9 cellular contexts compared by ENCODE assay signal in the genomic region with DNA sequence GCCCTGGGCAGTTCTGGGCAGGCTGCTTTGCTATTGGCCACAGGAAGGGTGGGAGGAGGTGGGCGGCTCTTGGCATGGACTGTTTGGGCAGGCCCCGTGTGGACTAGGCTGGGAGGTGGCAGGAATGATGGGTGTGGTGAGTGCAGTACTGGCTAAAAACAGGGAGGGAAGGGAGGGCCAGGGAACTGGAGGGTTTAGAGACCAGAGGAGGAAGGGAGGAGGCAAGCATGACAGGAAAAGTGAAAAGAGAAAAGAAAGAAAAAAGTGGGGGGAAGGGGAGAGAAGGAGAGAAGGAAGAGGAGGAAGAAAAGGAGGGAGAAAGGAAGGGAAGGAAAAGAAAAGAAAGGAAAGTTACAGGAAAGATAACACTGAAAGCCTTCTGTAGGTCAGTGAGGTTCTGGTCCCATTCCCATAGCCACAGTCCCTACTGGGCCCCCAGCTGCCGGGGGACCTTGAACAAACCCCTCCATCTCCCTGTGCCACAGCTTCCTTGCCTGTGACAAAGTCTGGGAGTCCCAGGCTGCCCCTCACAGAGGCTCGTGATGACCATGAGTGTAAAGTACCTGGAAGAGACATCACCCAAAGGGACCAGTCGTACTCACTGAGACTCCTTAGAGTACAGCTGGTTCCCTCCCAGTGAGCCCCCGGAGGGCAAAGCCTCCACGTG. TPM values are rescaled to one million over a fixed set of nuclear protein-coding genes. Genes with fewer than 3 reads are reported as not detected.
DNase-seq lines count a peak whose midpoint lies in the region; ATAC-seq and TF ChIP-seq lines count a peak whose summit lies in the region.
"Had no signal": no experiment of that assay in that cellular context is flagged by ENCODE, and none has a peak within 500 bp of the region (broad histone marks: within the 10 kb centered on the region; RNA-seq: fewer than 3 reads in every experiment).

No MANE protein-coding gene starts in this region.

- H3K4me1 ChIP-seq in CD4-positive, alpha-beta memory T cell (ENCODE audit: insufficient read depth, low read length): peaks cover 16% of the 10 kb centered on the region
- H3K4me1 ChIP-seq in effector memory CD4-positive, alpha-beta T cell (ENCODE audit: control insufficient read depth, insufficient read depth, low read length, poor library complexity, severe bottlenecking): peaks cover 13% of the 10 kb centered on the region

- CTCF ChIA-PET in CD4-positive, alpha-beta memory T cell (lab: Charles Lee; ENCODE audit: partially characterized antibody): no interaction called here

- H3K4me3 ChIP-seq in CD4-positive, alpha-beta memory T cell (ENCODE audit: low read length in 2 of 2): no peak overlapping the region
- no peak overlapping the region for H3K4me3 ChIP-seq in epithelial cell of esophagus (ENCODE audit: low read length)
- H3K4me3 ChIP-seq in effector memory CD4-positive, alpha-beta T cell (ENCODE audit: insufficient read depth, low read depth, low read length, poor library complexity, severe bottlenecking): no peak overlapping the region

- no peaks in the 10 kb centered on the region for H3K9me3 ChIP-seq in CD4-positive, alpha-beta memory T cell (ENCODE audit: control insufficient read depth in 1 of 2, low read length in 2 of 2)
- no peaks in the 10 kb centered on the region for H3K9me3 ChIP-seq in effector memory CD4-positive, alpha-beta T cell (ENCODE audit: control insufficient read depth, low read length)

- intact Hi-C loops in CD4-positive, alpha-beta memory T cell (cut with micrococcal nuclease): no loop called here

- no peak overlapping the region for H3K27ac ChIP-seq in CD4-positive, alpha-beta memory T cell (ENCODE audit: low read depth, low read length)
- H3K27ac ChIP-seq in effector memory CD4-positive, alpha-beta T cell (ENCODE audit: insufficient read depth, low read length, poor library complexity, severe bottlenecking): no peak overlapping the region

- H3K4me1 Mint-ChIP-seq in CD4-positive, alpha-beta memory T cell: peaks cover 9 to 33% (median 20%) of the 10 kb centered on the region in 4 donors
- H3K4me1 Mint-ChIP-seq in IgD-negative memory B cell (peaks cover 3 to 12% (median 7%) of the 10 kb centered on the region in 3 donors), nephron progenitor cell (peaks cover 37% of the 10 kb centered on the region)

- POLR2A ChIA-PET in CD4-positive, alpha-beta memory T cell (lab: Charles Lee; ENCODE audit: partially characterized antibody): interaction anchor here (0.9 to 2.2 kb wide), 2 partner anchors 11 to 89 kb away, joined by 3 to 17 read pairs; no protein-coding TSS in a partner anchor

- H3K36me3 ChIP-seq in CD4-positive, alpha-beta memory T cell (ENCODE audit: insufficient read depth, low read length): no peaks in the 10 kb centered on the region
- no peaks in the 10 kb centered on the region for H3K36me3 ChIP-seq in effector memory CD4-positive, alpha-beta T cell (ENCODE audit: control insufficient read depth, insufficient read depth, low read length)

- no peak for DNase-seq in CD4-positive, alpha-beta memory T cell
- DNase-seq in epithelial cell of esophagus (ENCODE audit: low read depth): peak; percentile 21
- DNase-seq in nephron progenitor cell: no peak
- DNase-seq in effector memory CD4-positive, alpha-beta T cell: no peak
- no peak for DNase-seq in NCI-H1105 (lab: John Stamatoyannopoulos, UW)

- ATAC-seq in GM21717 (IDR thresholded peaks at IDR 0.05; ENCODE audit: unreplicated experiment): no peak
- ATAC-seq in GM21737 (IDR thresholded peaks at IDR 0.05; ENCODE audit: unreplicated experiment): no peak

- H3K27me3 Mint-ChIP-seq in CD4-positive, alpha-beta memory T cell: peaks cover 25 to 31% of the 10 kb centered on the region in 2 donors
- H3K27me3 Mint-ChIP-seq in IgD-negative memory B cell: peaks cover 43% of the 10 kb centered on the region
- H3K27me3 Mint-ChIP-seq in nephron progenitor cell (ENCODE audit: low read depth, poor library complexity): peaks cover 52% of the 10 kb centered on the region

- H3K9me3 Mint-ChIP-seq in CD4-positive, alpha-beta memory T cell: no peaks in the 10 kb centered on the region
- H3K9me3 Mint-ChIP-seq in IgD-negative memory B cell: peaks cover 1 to 6% (median 4%) of the 10 kb centered on the region in 3 donors
- no peaks in the 10 kb centered on the region for H3K9me3 Mint-ChIP-seq in nephron progenitor cell

- H3K27ac Mint-ChIP-seq in CD4-positive, alpha-beta memory T cell: peak overlapping the region in 2 of 7 donors; percentile 55 to 70
- no peak overlapping the region for H3K27ac Mint-ChIP-seq in IgD-negative memory B cell
- H3K27ac Mint-ChIP-seq in nephron progenitor cell: no peak overlapping the region
- H3K27ac Mint-ChIP-seq: activated naive CD4-positive, alpha-beta T cell treated with anti-CD3 and anti-CD28 coated beads, Interleukin-2, amount 50 U/mL, for 72 hours had no signal

- H3K36me3 Mint-ChIP-seq in CD4-positive, alpha-beta memory T cell: peaks cover 0 to 7% of the 10 kb centered on the region in 2 donors
- peaks cover 2% of the 10 kb centered on the region for H3K36me3 Mint-ChIP-seq in IgD-negative memory B cell
- peaks cover 21% of the 10 kb centered on the region for H3K36me3 Mint-ChIP-seq in nephron progenitor cell (ENCODE audit: low read depth)

- no peak for TF ChIP-seq CTCF in epithelial cell of esophagus (IDR thresholded peaks at IDR 0.05; ENCODE audit: insufficient read depth, low read depth, low read length, missing control alignments)
- TF ChIP-seq CTCF in nephron progenitor cell (IDR thresholded peaks at IDR 0.05): no peak

- peak overlapping the region; percentile 61 to 81 (median 78) for H3K4me3 Mint-ChIP-seq in CD4-positive, alpha-beta memory T cell
- H3K4me3 Mint-ChIP-seq in IgD-negative memory B cell: peak overlapping the region; percentile 53 to 86 (median 69)
- H3K4me3 Mint-ChIP-seq in nephron progenitor cell: peak overlapping the region; percentile 80

- no peaks in the 10 kb centered on the region for H3K27me3 ChIP-seq in CD4-positive, alpha-beta memory T cell (ENCODE audit: insufficient read depth, low read length)
- peaks cover 7% of the 10 kb centered on the region for H3K27me3 ChIP-seq in effector memory CD4-positive, alpha-beta T cell (replicated peaks; ENCODE audit: control insufficient read depth, insufficient read depth, low read length, poor library complexity, severe bottlenecking)

RNA-seq across cellular contexts. Expression of gene C14orf132, which starts 1.1 kb away (rescaled TPM):
- total RNA-seq in CD4-positive, alpha-beta memory T cell: 10 to 100 TPM; 18.2 to 20.6 TPM
- polyA plus RNA-seq in CD4-positive, alpha-beta memory T cell: 1 to 10 TPM; 1.2 to 1.3 TPM
- polyA plus RNA-seq in IgD-negative memory B cell: 0.04 TPM
